ENCODE assay signal across 10 cellular contexts in the genomic region with DNA sequence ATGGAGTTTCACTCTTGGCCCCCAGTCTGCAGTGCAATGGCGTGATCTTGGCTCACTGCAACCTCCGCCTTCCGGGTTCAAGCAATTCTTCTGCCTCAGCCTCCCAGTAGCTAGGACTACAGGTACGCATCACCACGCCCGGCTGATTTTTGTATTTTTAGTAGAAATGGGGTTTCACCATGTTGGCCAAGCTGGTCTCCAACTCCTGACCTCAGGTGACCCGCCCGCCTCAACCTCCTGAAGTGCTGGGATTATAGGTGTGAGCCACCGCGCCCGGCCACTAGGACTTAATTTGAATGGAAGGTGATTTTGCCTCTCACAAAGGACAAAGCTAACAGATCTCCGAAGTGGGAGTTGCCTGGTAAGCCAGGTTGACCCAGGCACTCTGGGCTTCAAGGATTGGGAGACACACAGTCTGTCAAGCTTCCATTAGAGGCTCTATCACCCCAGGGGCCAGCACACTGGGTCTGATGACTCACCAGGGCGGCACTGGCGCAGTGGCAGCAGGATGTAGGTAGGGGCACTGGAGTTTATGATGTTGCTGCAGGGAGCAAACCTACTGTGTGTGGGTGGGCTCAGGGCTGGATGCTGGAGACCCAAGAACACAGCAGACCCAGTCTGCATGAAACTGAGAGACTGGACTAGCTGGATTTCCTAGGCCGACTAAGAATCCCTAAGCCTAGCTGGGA. TPM values are rescaled to one million over a fixed set of nuclear protein-coding genes. Genes with fewer than 3 reads are reported as not detected.
A peak's percentile ranks its signal among the peaks of the same experiment; 100 is the strongest.
DNase-seq lines count a peak whose midpoint lies in the region; ATAC-seq and TF ChIP-seq lines count a peak whose summit lies in the region.
"Had no signal": no experiment of that assay in that cellular context is flagged by ENCODE, and none has a peak within 500 bp of the region (broad histone marks: within the 10 kb centered on the region; RNA-seq: fewer than 3 reads in every experiment).

No MANE protein-coding gene starts in this region.

- peaks cover 17% of the 10 kb centered on the region for H3K4me1 Mint-ChIP-seq in GM23338
- peaks cover 14% of the 10 kb centered on the region for H3K4me1 Mint-ChIP-seq in activated T-helper 17 cell treated with anti-CD3 and anti-CD28 coated beads, Interleukin-2, amount 50 U/mL, for 72 hours

- no peaks in the 10 kb centered on the region for H4K20me1 ChIP-seq in GM23338 (replicated peaks; ENCODE audit: insufficient read depth)

- DNase-seq in GM23338 (ENCODE audit: low spot score), result peak; percentile 24
- DNase-seq in mesendoderm, result peak; percentile 68
- DNase-seq in inferior parietal cortex (ENCODE audit: extremely low spot score), result no peak
- no peak for DNase-seq in NCI-H1694 (lab: John Stamatoyannopoulos, UW)

- 0 out of 4 replicates have a peak, but pooled peaks of 1 of the 2 experiments have one; percentile 15 for TF ChIP-seq CTCF in GM23338 (conservative IDR thresholded peaks at IDR 0.05; ENCODE audit: low read depth in 2 of 2)

- H3K36me3 ChIP-seq in ACC112 (ENCODE audit: insufficient read depth, low read length) (no peaks in the 10 kb centered on the region), GM23338 (ENCODE audit: insufficient read depth) (no peaks in the 10 kb centered on the region), mesendoderm (ENCODE audit: control insufficient read depth, insufficient read depth, low read length) (no peaks in the 10 kb centered on the region)

- H3F3A ChIP-seq in GM23338 (replicated peaks; ENCODE audit: low read depth), result 0 out of 2 replicates have a peak, but pooled peaks cover 2% of the 10 kb centered on the region

- peaks cover 38% of the 10 kb centered on the region for H3K4me1 ChIP-seq in ACC112 (ENCODE audit: control insufficient read depth, insufficient read depth, low read length, unreplicated experiment)
- peaks cover 3% of the 10 kb centered on the region for H3K4me1 ChIP-seq in GM23338 (ENCODE audit: insufficient read depth)
- no peaks in the 10 kb centered on the region for H3K4me1 ChIP-seq in mesendoderm (ENCODE audit: control insufficient read depth, low read depth, low read length)

- no peaks in the 10 kb centered on the region for H3K9me3 Mint-ChIP-seq in GM23338
- H3K9me3 Mint-ChIP-seq in activated T-helper 17 cell treated with anti-CD3 and anti-CD28 coated beads, Interleukin-2, amount 50 U/mL, for 72 hours, result peaks cover 3% of the 10 kb centered on the region
- H3K9me3 Mint-ChIP-seq: neural crest cell had no signal

- H3K23ac ChIP-seq in mesendoderm (ENCODE audit: low read length), result no peak overlapping the region

- ATAC-seq in GM23338, result peak; percentile 45
- ATAC-seq in activated T-helper 17 cell treated with anti-CD3 and anti-CD28 coated beads, Interleukin-2, amount 50 U/mL, for 72 hours (replicated peaks), result no peak
- ATAC-seq in HG02610 (IDR thresholded peaks at IDR 0.05; ENCODE audit: unreplicated experiment), result no peak
- no peak for ATAC-seq in GM21717 (IDR thresholded peaks at IDR 0.05; ENCODE audit: unreplicated experiment)

- no peak overlapping the region for H3K9ac ChIP-seq in mesendoderm (ENCODE audit: low read length)

- H3K79me2 ChIP-seq in ACC112 (ENCODE audit: control insufficient read depth, insufficient read depth, low read length, unreplicated experiment) (peaks cover 2% of the 10 kb centered on the region), GM23338 (replicated peaks; ENCODE audit: insufficient read depth) (no peaks in the 10 kb centered on the region), mesendoderm (ENCODE audit: control insufficient read depth, insufficient read depth, low read length) (no peaks in the 10 kb centered on the region)

- no peak overlapping the region for H3K4me3 Mint-ChIP-seq in GM23338
- H3K4me3 Mint-ChIP-seq in activated T-helper 17 cell treated with anti-CD3 and anti-CD28 coated beads, Interleukin-2, amount 50 U/mL, for 72 hours, result peak overlapping the region; percentile 86
- H3K4me3 Mint-ChIP-seq: neural crest cell had no signal

- H3K79me1 ChIP-seq in mesendoderm (ENCODE audit: low read length), result no peaks in the 10 kb centered on the region

- no peak overlapping the region for H4K8ac ChIP-seq in mesendoderm (ENCODE audit: low read depth, low read length)

- H2BK15ac ChIP-seq in mesendoderm (replicated peaks; ENCODE audit: low read depth), result no peak overlapping the region

- H2AFZ ChIP-seq in ACC112 (ENCODE audit: low read length, unreplicated experiment) (peak overlapping the region; percentile 32), GM23338 (peak overlapping the region; percentile 74)

- no peak overlapping the region for H2BK120ac ChIP-seq in mesendoderm (ENCODE audit: low read depth, low read length)

- H3K27me3 Mint-ChIP-seq in GM23338 (ENCODE audit: insufficient read depth, low read depth, poor library complexity), result peaks cover 8% of the 10 kb centered on the region
- H3K27me3 Mint-ChIP-seq in activated T-helper 17 cell treated with anti-CD3 and anti-CD28 coated beads, Interleukin-2, amount 50 U/mL, for 72 hours, result no peaks in the 10 kb centered on the region

- no peaks in the 10 kb centered on the region for H3K36me3 Mint-ChIP-seq in GM23338 (ENCODE audit: low read depth)
- H3K36me3 Mint-ChIP-seq in activated T-helper 17 cell treated with anti-CD3 and anti-CD28 coated beads, Interleukin-2, amount 50 U/mL, for 72 hours (ENCODE audit: low read depth), result no peaks in the 10 kb centered on the region

- H2BK5ac ChIP-seq in mesendoderm (ENCODE audit: low read length), result no peak overlapping the region

- H3K18ac ChIP-seq in mesendoderm (ENCODE audit: low read length), result no peak overlapping the region

- H3K9me2 ChIP-seq in GM23338 (ENCODE audit: insufficient read depth), result peaks cover 6% of the 10 kb centered on the region; the same call in 1 of the 2 replicates

- no peak overlapping the region for H3K56ac ChIP-seq in mesendoderm (ENCODE audit: low read length)

- H3K27ac ChIP-seq in ACC112 (ENCODE audit: low read depth, low read length) (peak overlapping the region; percentile 98), GM23338 (ENCODE audit: low read depth) (no peak overlapping the region), mesendoderm (ENCODE audit: low read depth, low read length) (no peak overlapping the region)

- H3K27me3 ChIP-seq in ACC112 (ENCODE audit: insufficient read depth, low read length), result no peaks in the 10 kb centered on the region
- H3K27me3 ChIP-seq in GM23338 (ENCODE audit: insufficient read depth), result no peaks in the 10 kb centered on the region
- no peaks in the 10 kb centered on the region for H3K27me3 ChIP-seq in mesendoderm (ENCODE audit: insufficient read depth, low read length, poor library complexity)

- WGBS in mesendoderm (ENCODE audit: extremely low coverage, insufficient coverage, low lambda C conversion rate), result no CpG with 5 or more reads among the region's 15 CpGs

- H3K4me3 ChIP-seq in ACC112 (ENCODE audit: low read depth, low read length) (peak overlapping the region; percentile 47; the same call in 1 of the 2 replicates), GM23338 (no peak overlapping the region), mesendoderm (ENCODE audit: low read length) (no peak overlapping the region)

- no peak overlapping the region for H3K27ac Mint-ChIP-seq in GM23338
- H3K27ac Mint-ChIP-seq in activated T-helper 17 cell treated with anti-CD3 and anti-CD28 coated beads, Interleukin-2, amount 50 U/mL, for 72 hours, result peak overlapping the region; percentile 98

- no peak overlapping the region for H3K4ac ChIP-seq in mesendoderm (ENCODE audit: low read depth, low read length)

- no peak overlapping the region for H2AK5ac ChIP-seq in mesendoderm (ENCODE audit: low read length)

- H4K5ac ChIP-seq in mesendoderm (ENCODE audit: low read length), result no peak overlapping the region

- H3K4me2 ChIP-seq in GM23338 (no peak overlapping the region), mesendoderm (ENCODE audit: low read length) (no peak overlapping the region)

TF ChIP-seq in GM23338, 12 proteins besides CTCF, POLR2A, EP300 and RAD21 (continues in another document):
- TF ChIP-seq NANOG (IDR thresholded peaks at IDR 0.05; ENCODE audit: borderline replicate concordance), result no peak
- TF ChIP-seq CREB1 (CRISPR knock-in tag; IDR thresholded peaks at IDR 0.05; ENCODE audit: low read depth), result no peak

RNA-seq across cellular contexts. Expression of a gene that starts 17.8 kb away (rescaled TPM):
- 14.2 and 19.1 TPM in 2 replicates for total RNA-seq in GM23338 (2014; rRNA removed; shearing (Covaris generic))
- 5.9 and 8.4 TPM in 2 replicates for polyA plus RNA-seq in GM23338 (2016; fragmentation: Nextera tagmentation; extraction: Ambion mirVana)
- total RNA-seq in activated T-helper 17 cell treated with anti-CD3 and anti-CD28 coated beads, Interleukin-2, amount 50 U/mL, for 72 hours, result under 1 TPM in 1 of 2 donors, not detected in 1; 0.21 TPM
- polyA plus RNA-seq in mesendoderm (2013, experiment 1 of 2), result 23.6 TPM
- polyA plus RNA-seq in mesendoderm (2013, experiment 2 of 2), result 23.6 TPM

RNA-seq across cellular contexts. Expression of a gene that starts 22.8 kb away (rescaled TPM):
- not detected in 2 replicates for total RNA-seq in GM23338 (2014; rRNA removed; shearing (Covaris generic))
- not detected in 2 replicates for polyA plus RNA-seq in GM23338 (2016; fragmentation: Nextera tagmentation; extraction: Ambion mirVana)
- not detected for total RNA-seq in activated T-helper 17 cell treated with anti-CD3 and anti-CD28 coated beads, Interleukin-2, amount 50 U/mL, for 72 hours
- polyA plus RNA-seq in mesendoderm (2013, experiment 1 of 2), result 0.04 TPM
- polyA plus RNA-seq in mesendoderm (2013, experiment 2 of 2), result not detected
- total RNA-seq: neural crest cell; T-helper 1 cell treated with Interleukin-12 subunit alpha and Interleukin-12 subunit beta and Interleukin-4 antibody, amounts not matched to agents 30 ng/mL and 1 ng/mL, for 36 hours had no signal

RNA-seq across cellular contexts. Expression of a gene that starts 38.8 kb away (rescaled TPM):
- 122 and 174 TPM in 2 replicates for total RNA-seq in GM23338 (2014; rRNA removed; shearing (Covaris generic))
- 711 and 755 TPM in 2 replicates for polyA plus RNA-seq in GM23338 (2016; fragmentation: Nextera tagmentation; extraction: Ambion mirVana)
- 100 to 1,000 TPM in 1 of 2 donors, 10 to 100 TPM in 1; 80.5 to 149 TPM for total RNA-seq in activated T-helper 17 cell treated with anti-CD3 and anti-CD28 coated beads, Interleukin-2, amount 50 U/mL, for 72 hours
- polyA plus RNA-seq in mesendoderm (2013, experiment 1 of 2), result 307 TPM
- polyA plus RNA-seq in mesendoderm (2013, experiment 2 of 2), result 298 TPM

RNA-seq across cellular contexts. Expression of a gene that starts 46.4 kb away (rescaled TPM):
- 47.6 TPM in 2 replicates for total RNA-seq in GM23338 (2014; rRNA removed; shearing (Covaris generic))
- 24.6 and 27.2 TPM in 2 replicates for polyA plus RNA-seq in GM23338 (2016; fragmentation: Nextera tagmentation; extraction: Ambion mirVana)
- total RNA-seq in activated T-helper 17 cell treated with anti-CD3 and anti-CD28 coated beads, Interleukin-2, amount 50 U/mL, for 72 hours, result 10 to 100 TPM; 63.5 to 73.5 TPM
- 17.7 TPM for polyA plus RNA-seq in mesendoderm (2013, experiment 1 of 2)
- polyA plus RNA-seq in mesendoderm (2013, experiment 2 of 2), result 19.1 TPM

Comparison
In these comparisons a context has a peak if more than half of its experiments do, and no peak if none do; other contexts are left out.
1. DNase-seq: peak in GM23338 (single experiment) and mesendoderm (single experiment); none in inferior parietal cortex (single experiment) and NCI-H1694 (single experiment).
2. RNA of a gene that starts 17.8 kb away (total RNA-seq): 14.2 to 19.1 TPM in GM23338; 0.21 TPM in activated T-helper 17 cell treated with anti-CD3 and anti-CD28 coated beads, Interleukin-2, amount 50 U/mL, for 72 hours; every median in the first group is over 10 times any median in the second.